ENCODE assay signal across 22 cellular contexts in the genomic region with DNA sequence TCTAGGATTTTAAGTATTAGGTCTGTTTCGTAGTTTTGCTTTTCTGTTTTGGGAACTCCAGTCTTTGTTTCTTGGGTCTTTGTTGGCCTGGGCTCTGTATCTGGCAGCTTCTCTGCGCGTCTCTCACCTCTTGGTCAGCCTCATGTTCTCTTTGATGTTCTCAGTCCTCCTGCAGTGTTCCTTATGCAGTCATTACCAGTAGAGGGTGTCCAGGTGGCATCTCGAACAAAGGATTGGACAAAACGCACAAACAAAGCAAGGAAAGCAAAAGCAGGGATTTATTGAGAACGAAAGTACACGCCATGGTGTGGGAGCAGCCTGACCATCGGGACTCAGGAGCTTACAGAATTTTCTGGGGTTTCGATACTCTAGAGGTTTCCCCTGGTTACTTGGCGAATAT.
A peak's percentile ranks its signal among the peaks of the same experiment; 100 is the strongest.
DNase-seq lines count a peak whose midpoint lies in the region; ATAC-seq and TF ChIP-seq lines count a peak whose summit lies in the region.
"Had no signal": no experiment of that assay in that cellular context is flagged by ENCODE, and none has a peak within 500 bp of the region (broad histone marks: within the 10 kb centered on the region; RNA-seq: fewer than 3 reads in every experiment).

No MANE protein-coding gene starts in this region.

- no peaks in the 10 kb centered on the region for H3K9me3 Mint-ChIP-seq in activated naive CD4-positive, alpha-beta T cell treated with anti-CD3 and anti-CD28 coated beads, Interleukin-2, amount 10 ng/mL, durations not matched to agents 7 days and 5 days
- H3K9me3 Mint-ChIP-seq: activated T-helper 17 cell treated with anti-CD3 and anti-CD28 coated beads, Interleukin-2, amount 50 U/mL, for 72 hours; natural killer cell had no signal

- H3K9me3 ChIP-seq in adipocyte (ENCODE audit: control insufficient read depth, low read length), result no peaks in the 10 kb centered on the region
- no peaks in the 10 kb centered on the region for H3K9me3 ChIP-seq in A673 (ENCODE audit: low read depth, low read length, poor library complexity, severe bottlenecking)
- H3K9me3 ChIP-seq: Caco-2 had no signal

- no peak for ATAC-seq in left lobe of liver
- no peak for ATAC-seq in GM19463 (IDR thresholded peaks at IDR 0.05; ENCODE audit: unreplicated experiment)
- no peak for ATAC-seq in GM21447 (IDR thresholded peaks at IDR 0.05; ENCODE audit: unreplicated experiment)
- ATAC-seq: natural killer cell had no signal

- H3K4me3 Mint-ChIP-seq in activated naive CD4-positive, alpha-beta T cell treated with anti-CD3 and anti-CD28 coated beads, Interleukin-2, amount 10 ng/mL, durations not matched to agents 7 days and 5 days, result no peak overlapping the region
- H3K4me3 Mint-ChIP-seq: activated T-helper 17 cell treated with anti-CD3 and anti-CD28 coated beads, Interleukin-2, amount 50 U/mL, for 72 hours; natural killer cell had no signal

- H3K36me3 ChIP-seq in adipocyte (ENCODE audit: control insufficient read depth, insufficient read depth, low read length, severe bottlenecking) (peaks cover 5% of the 10 kb centered on the region), A673 (ENCODE audit: insufficient read depth, low read length, poor library complexity, severe bottlenecking) (no peaks in the 10 kb centered on the region)

- peaks cover 6% of the 10 kb centered on the region for H3K27me3 Mint-ChIP-seq in activated naive CD4-positive, alpha-beta T cell treated with anti-CD3 and anti-CD28 coated beads, Interleukin-2, amount 10 ng/mL, durations not matched to agents 7 days and 5 days

- no peaks in the 10 kb centered on the region for H3K36me3 Mint-ChIP-seq in activated naive CD4-positive, alpha-beta T cell treated with anti-CD3 and anti-CD28 coated beads, Interleukin-2, amount 10 ng/mL, durations not matched to agents 7 days and 5 days
- H3K36me3 Mint-ChIP-seq: natural killer cell had no signal

- BruUV-seq in A673 (replicated peaks; lab: Mats Ljungman, UMichigan), result no TSS peak

- H3K4me1 ChIP-seq in adipocyte (ENCODE audit: control insufficient read depth, insufficient read depth, low read length) (peaks cover 31% of the 10 kb centered on the region), A673 (ENCODE audit: insufficient read depth, low read length, poor library complexity, severe bottlenecking) (no peaks in the 10 kb centered on the region)

- TF ChIP-seq CTCF in LNCaP clone FGC (IDR thresholded peaks at IDR 0.05; ENCODE audit: control insufficient read depth, extremely low read depth, insufficient read depth) (peak; percentile 30; the same call in 1 of the 2 replicates), A673 (conservative IDR thresholded peaks at IDR 0.05; ENCODE audit: low read depth, low read length) (no peak)

- no peak overlapping the region for H3K27ac Mint-ChIP-seq in activated naive CD4-positive, alpha-beta T cell treated with anti-CD3 and anti-CD28 coated beads, Interleukin-2, amount 10 ng/mL, durations not matched to agents 7 days and 5 days
- H3K27ac Mint-ChIP-seq: activated T-helper 17 cell treated with anti-CD3 and anti-CD28 coated beads, Interleukin-2, amount 50 U/mL, for 72 hours; natural killer cell had no signal

- intact Hi-C loops in A673 (cut with micrococcal nuclease; ENCODE audit: unreplicated experiment), result no loop called here

- POLR2A ChIA-PET in A673 (lab: Charles Lee; ENCODE audit: low non-redundant PET), result no interaction called here

- H3K4me1 Mint-ChIP-seq in activated naive CD4-positive, alpha-beta T cell treated with anti-CD3 and anti-CD28 coated beads, Interleukin-2, amount 10 ng/mL, durations not matched to agents 7 days and 5 days, result peaks cover 5% of the 10 kb centered on the region
- H3K4me1 Mint-ChIP-seq: natural killer cell had no signal

- peak; percentile 18 for DNase-seq in EH (ENCODE audit: low read depth)
- DNase-seq in LNCaP clone FGC (ENCODE audit: low read depth), result no peak
- DNase-seq in adipocyte (ENCODE audit: low read depth), result no peak
- peak; percentile 12 for DNase-seq in left lobe of liver (ENCODE audit: low spot score)
- DNase-seq in A673 (ENCODE audit: low spot score), result no peak
- DNase-seq in activated naive CD4-positive, alpha-beta T cell treated with anti-CD3 and anti-CD28 coated beads, Interleukin-2, amount 10 ng/mL, durations not matched to agents 7 days and 5 days, result no peak
- DNase-seq: Caco-2; EL; Karpas-422; kidney; mesendoderm; natural killer cell; NCI-H1694; NCI-H510A; small intestine; stimulated activated CD8-positive, alpha-beta memory T cell treated with anti-CD3 and anti-CD28 coated beads, Interleukin-4, amount 100 ng/mL, for 48 hours; substantia nigra; T-helper 2 cell had no signal

- CTCF ChIA-PET in A673 (lab: Charles Lee), result no interaction called here
- CTCF ChIA-PET in activated naive CD4-positive, alpha-beta T cell treated with anti-CD3 and anti-CD28 coated beads, Interleukin-2, amount 10 ng/mL, durations not matched to agents 7 days and 5 days (lab: Charles Lee), result interaction anchor here (1.2 kb wide), 1 partner anchor 32 kb away, joined by 4 read pairs; no protein-coding TSS in a partner anchor

- peak overlapping the region; percentile 58 for H3K9ac ChIP-seq in adipocyte (ENCODE audit: low read length)

- H3K27me3 ChIP-seq in adipocyte (replicated peaks; ENCODE audit: control insufficient read depth, insufficient read depth, low read length) (no peaks in the 10 kb centered on the region), A673 (replicated peaks; ENCODE audit: insufficient read depth, low read depth, low read length, poor library complexity) (no peaks in the 10 kb centered on the region)
- H3K27me3 ChIP-seq: hepatocyte had no signal

- H3K27ac ChIP-seq in A673 (ENCODE audit: low read depth, low read length, poor library complexity, severe bottlenecking), result no peak overlapping the region

- H3K4me3 ChIP-seq in LNCaP clone FGC (ENCODE audit: low read depth, low read length) (no peak overlapping the region), adipocyte (ENCODE audit: low read length) (no peak overlapping the region), A673 (ENCODE audit: low read depth, low read length, poor library complexity, severe bottlenecking) (no peak overlapping the region)
- H3K4me3 ChIP-seq: hepatocyte had no signal

Comparison
In these comparisons a context has a peak if more than half of its experiments do, and no peak if none do; other contexts are left out.
1. DNase-seq: peak in EH (single experiment) and left lobe of liver (single experiment); none in LNCaP clone FGC (single experiment), adipocyte (single experiment), A673 (single experiment) and activated naive CD4-positive, alpha-beta T cell treated with anti-CD3 and anti-CD28 coated beads, Interleukin-2, amount 10 ng/mL, durations not matched to agents 7 days and 5 days (single experiment).